1 cellular context compared by ENCODE assay signal in the genomic region with DNA sequence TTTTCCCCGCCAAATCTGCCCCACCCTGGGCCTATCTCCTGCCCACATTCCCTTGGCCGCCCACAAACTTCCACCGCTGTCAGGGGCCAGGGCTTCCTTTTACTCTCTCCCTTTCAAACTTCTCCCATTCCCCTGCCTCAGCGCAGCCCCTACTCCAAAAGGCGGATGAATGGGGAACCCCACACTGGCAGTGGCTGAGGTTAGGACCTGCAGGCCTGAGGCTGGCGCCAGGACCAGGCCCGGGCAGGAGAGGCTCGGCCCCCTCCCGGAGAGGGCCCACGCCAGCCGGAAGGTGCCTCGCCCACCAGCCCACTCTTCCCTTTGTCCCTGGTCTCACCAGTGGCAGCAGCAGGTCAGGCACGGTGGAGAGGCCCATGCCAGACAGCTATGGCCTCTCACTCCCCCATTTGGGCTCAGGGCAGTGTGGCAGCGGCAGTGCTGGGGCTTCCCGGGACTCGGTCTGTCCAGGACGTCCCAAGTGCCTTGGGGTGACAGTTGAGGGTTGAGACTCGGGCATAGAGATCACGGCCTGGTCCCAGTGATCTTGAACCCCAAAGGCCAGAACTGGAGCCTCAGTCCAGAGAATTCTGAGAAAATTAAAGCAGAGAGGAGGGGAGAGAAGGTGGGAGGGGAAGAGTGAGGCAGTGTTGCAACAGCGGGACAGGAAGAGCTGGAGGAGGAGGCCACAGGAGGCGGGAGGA.
TF ChIP-seq lines count a peak whose summit lies in the region.

TNFRSF1A (minus strand) TSS at position 638 of the 701 bp plus-strand sequence; CDS start at position 376, 262 bp downstream.

TF ChIP-seq in GM12878, 131 proteins besides CTCF, POLR2A, EP300 and RAD21 (continued from another document):
- TF ChIP-seq, protein P1, sequence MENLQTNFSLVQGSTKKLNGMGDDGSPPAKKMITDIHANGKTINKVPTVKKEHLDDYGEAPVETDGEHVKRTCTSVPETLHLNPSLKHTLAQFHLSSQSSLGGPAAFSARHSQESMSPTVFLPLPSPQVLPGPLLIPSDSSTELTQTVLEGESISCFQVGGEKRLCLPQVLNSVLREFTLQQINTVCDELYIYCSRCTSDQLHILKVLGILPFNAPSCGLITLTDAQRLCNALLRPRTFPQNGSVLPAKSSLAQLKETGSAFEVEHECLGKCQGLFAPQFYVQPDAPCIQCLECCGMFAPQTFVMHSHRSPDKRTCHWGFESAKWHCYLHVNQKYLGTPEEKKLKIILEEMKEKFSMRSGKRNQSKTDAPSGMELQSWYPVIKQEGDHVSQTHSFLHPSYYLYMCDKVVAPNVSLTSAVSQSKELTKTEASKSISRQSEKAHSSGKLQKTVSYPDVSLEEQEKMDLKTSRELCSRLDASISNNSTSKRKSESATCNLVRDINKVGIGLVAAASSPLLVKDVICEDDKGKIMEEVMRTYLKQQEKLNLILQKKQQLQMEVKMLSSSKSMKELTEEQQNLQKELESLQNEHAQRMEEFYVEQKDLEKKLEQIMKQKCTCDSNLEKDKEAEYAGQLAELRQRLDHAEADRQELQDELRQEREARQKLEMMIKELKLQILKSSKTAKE (IDR thresholded peaks at IDR 0.05; ENCODE audit: low read depth, poor library complexity, severe bottlenecking): no peak
- TF ChIP-seq, protein P2, sequence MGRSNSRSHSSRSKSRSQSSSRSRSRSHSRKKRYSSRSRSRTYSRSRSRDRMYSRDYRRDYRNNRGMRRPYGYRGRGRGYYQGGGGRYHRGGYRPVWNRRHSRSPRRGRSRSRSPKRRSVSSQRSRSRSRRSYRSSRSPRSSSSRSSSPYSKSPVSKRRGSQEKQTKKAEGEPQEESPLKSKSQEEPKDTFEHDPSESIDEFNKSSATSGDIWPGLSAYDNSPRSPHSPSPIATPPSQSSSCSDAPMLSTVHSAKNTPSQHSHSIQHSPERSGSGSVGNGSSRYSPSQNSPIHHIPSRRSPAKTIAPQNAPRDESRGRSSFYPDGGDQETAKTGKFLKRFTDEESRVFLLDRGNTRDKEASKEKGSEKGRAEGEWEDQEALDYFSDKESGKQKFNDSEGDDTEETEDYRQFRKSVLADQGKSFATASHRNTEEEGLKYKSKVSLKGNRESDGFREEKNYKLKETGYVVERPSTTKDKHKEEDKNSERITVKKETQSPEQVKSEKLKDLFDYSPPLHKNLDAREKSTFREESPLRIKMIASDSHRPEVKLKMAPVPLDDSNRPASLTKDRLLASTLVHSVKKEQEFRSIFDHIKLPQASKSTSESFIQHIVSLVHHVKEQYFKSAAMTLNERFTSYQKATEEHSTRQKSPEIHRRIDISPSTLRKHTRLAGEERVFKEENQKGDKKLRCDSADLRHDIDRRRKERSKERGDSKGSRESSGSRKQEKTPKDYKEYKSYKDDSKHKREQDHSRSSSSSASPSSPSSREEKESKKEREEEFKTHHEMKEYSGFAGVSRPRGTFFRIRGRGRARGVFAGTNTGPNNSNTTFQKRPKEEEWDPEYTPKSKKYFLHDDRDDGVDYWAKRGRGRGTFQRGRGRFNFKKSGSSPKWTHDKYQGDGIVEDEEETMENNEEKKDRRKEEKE (IDR thresholded peaks at IDR 0.05): no peak
- TF ChIP-seq, protein P3, sequence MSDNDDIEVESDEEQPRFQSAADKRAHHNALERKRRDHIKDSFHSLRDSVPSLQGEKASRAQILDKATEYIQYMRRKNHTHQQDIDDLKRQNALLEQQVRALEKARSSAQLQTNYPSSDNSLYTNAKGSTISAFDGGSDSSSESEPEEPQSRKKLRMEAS (IDR thresholded peaks at IDR 0.05; ENCODE audit: low read depth, low read length): no peak
- TF ChIP-seq YY1 (IDR thresholded peaks at IDR 0.05; ENCODE audit: low read depth, low read length) (peak; percentile 41), SIN3A (IDR thresholded peaks at IDR 0.05; ENCODE audit: low read depth, low read length) (0 out of 2 replicates have a peak, but pooled peaks have one; percentile 40), KLF5 (IDR thresholded peaks at IDR 0.05; ENCODE audit: partially characterized antibody) (peak; percentile 15), IKZF1 (conservative IDR thresholded peaks at IDR 0.05) (peak; percentile 72), NBN (IDR thresholded peaks at IDR 0.05) (peak; percentile 71; the same call in 1 of the 2 replicates)
TF ChIP-seq in GM12878: peak in this region for 21.
